Comparison of ENCODE assay signal across 14 cellular contexts in genomic region chr14:39668449-39668848, GRCh38.
DNase-seq lines count a peak whose midpoint lies in the region; ATAC-seq and TF ChIP-seq lines count a peak whose summit lies in the region.
"Had no signal": no experiment of that assay in that cellular context is flagged by ENCODE, and none has a peak within 500 bp of the region (broad histone marks: within the 10 kb centered on the region; RNA-seq: fewer than 3 reads in every experiment).

No MANE protein-coding gene starts in this region.

- H3K27ac ChIP-seq in breast epithelium (no peak overlapping the region), tibial artery (no peak overlapping the region)
- H3K27ac ChIP-seq: SK-N-MC had no signal

- intact Hi-C loops in MCF 10A (cut with micrococcal nuclease): no loop called here
- intact Hi-C loops in breast epithelium (cut with DNase I; ENCODE audit: low total_unique reads): no loop called here
- intact Hi-C loops in tibial artery (cut with DNase I; ENCODE audit: low total_unique reads): no loop called here

- H3K9me3 ChIP-seq in breast epithelium (no peaks in the 10 kb centered on the region), tibial artery (no peaks in the 10 kb centered on the region)

- H3K4me3 Mint-ChIP-seq in MCF 10A (ENCODE audit: unreplicated experiment): no peak overlapping the region
- no peak overlapping the region for H3K4me3 Mint-ChIP-seq in activated T-helper 17 cell treated with anti-CD3 and anti-CD28 coated beads, Interleukin-2, amount 50 U/mL, for 72 hours
- H3K4me3 Mint-ChIP-seq in stimulated activated naive CD8-positive, alpha-beta T cell treated with anti-CD3 and anti-CD28 coated beads, Interleukin-15, amount 100 ng/mL, for 72 hours: no peak overlapping the region
- H3K4me3 Mint-ChIP-seq in chondrocyte (ENCODE audit: unreplicated experiment): no peak overlapping the region

- no peak for TF ChIP-seq POLR2A in breast epithelium (IDR thresholded peaks at IDR 0.05)

- CTCF ChIA-PET in MCF 10A (lab: Yijun Ruan, JAX): no interaction called here

- H3K4me1 Mint-ChIP-seq in MCF 10A (ENCODE audit: insufficient read depth, unreplicated experiment) (no peaks in the 10 kb centered on the region), chondrocyte (ENCODE audit: low read depth) (peaks cover 6% of the 10 kb centered on the region)
- peaks cover 6% of the 10 kb centered on the region for H3K4me1 Mint-ChIP-seq in activated T-helper 17 cell treated with anti-CD3 and anti-CD28 coated beads, Interleukin-2, amount 50 U/mL, for 72 hours
- H3K4me1 Mint-ChIP-seq in stimulated activated naive CD8-positive, alpha-beta T cell treated with anti-CD3 and anti-CD28 coated beads, Interleukin-15, amount 100 ng/mL, for 72 hours: peaks cover 16% of the 10 kb centered on the region

- H3K4me1 ChIP-seq in breast epithelium: no peaks in the 10 kb centered on the region
- no peaks in the 10 kb centered on the region for H3K4me1 ChIP-seq in tibial artery

- H3K27me3 Mint-ChIP-seq in MCF 10A (ENCODE audit: insufficient read depth, unreplicated experiment) (peaks cover 25% of the 10 kb centered on the region), chondrocyte (ENCODE audit: low read depth) (no peaks in the 10 kb centered on the region)
- H3K27me3 Mint-ChIP-seq in activated T-helper 17 cell treated with anti-CD3 and anti-CD28 coated beads, Interleukin-2, amount 50 U/mL, for 72 hours: no peaks in the 10 kb centered on the region
- H3K27me3 Mint-ChIP-seq in stimulated activated naive CD8-positive, alpha-beta T cell treated with anti-CD3 and anti-CD28 coated beads, Interleukin-15, amount 100 ng/mL, for 72 hours: no peaks in the 10 kb centered on the region
- H3K27me3 Mint-ChIP-seq: CD4-positive, alpha-beta memory T cell had no signal

- H3K27me3 ChIP-seq in breast epithelium (no peaks in the 10 kb centered on the region), tibial artery (no peaks in the 10 kb centered on the region)

- peak; percentile 15 for DNase-seq in MCF 10A (ENCODE audit: unreplicated experiment)
- DNase-seq in breast epithelium (ENCODE audit: low spot score in 2 of 2): no peak
- DNase-seq in NCI-H226: peak; percentile 58
- no peak for DNase-seq in stimulated activated naive CD8-positive, alpha-beta T cell treated with anti-CD3 and anti-CD28 coated beads, Interleukin-15, amount 100 ng/mL, for 72 hours
- no peak for DNase-seq in HuH-7 (ENCODE audit: low spot score)
- DNase-seq in chondrocyte (ENCODE audit: low spot score): no peak
- DNase-seq in tibial artery: no peak
- DNase-seq: AML-193; CD4-positive, alpha-beta memory T cell; NCI-H1417; NCI-H1930; NCI-H526 had no signal

- H3K36me3 ChIP-seq in breast epithelium (no peaks in the 10 kb centered on the region), tibial artery (no peaks in the 10 kb centered on the region)

- ATAC-seq in activated T-helper 17 cell treated with anti-CD3 and anti-CD28 coated beads, Interleukin-2, amount 50 U/mL, for 72 hours (replicated peaks): peak; percentile 48
- peak; percentile 52 for ATAC-seq in stimulated activated naive CD8-positive, alpha-beta T cell treated with anti-CD3 and anti-CD28 coated beads, Interleukin-15, amount 100 ng/mL, for 72 hours

- no peaks in the 10 kb centered on the region for H3K36me3 Mint-ChIP-seq in MCF 10A (ENCODE audit: insufficient read depth, unreplicated experiment)
- no peaks in the 10 kb centered on the region for H3K36me3 Mint-ChIP-seq in activated T-helper 17 cell treated with anti-CD3 and anti-CD28 coated beads, Interleukin-2, amount 50 U/mL, for 72 hours (ENCODE audit: low read depth)
- H3K36me3 Mint-ChIP-seq in chondrocyte (ENCODE audit: low read depth): no peaks in the 10 kb centered on the region
- H3K36me3 Mint-ChIP-seq: CD4-positive, alpha-beta memory T cell had no signal

- POLR2A ChIA-PET in MCF 10A (lab: Yijun Ruan, JAX): interaction anchor here (0.9 kb wide), 1 partner anchor 235 kb away, joined by 3 read pairs; no protein-coding TSS in a partner anchor

- no peak overlapping the region for H3K4me3 ChIP-seq in breast epithelium
- H3K4me3 ChIP-seq in tibial artery: no peak overlapping the region
- H3K4me3 ChIP-seq: SK-N-MC had no signal

- H3K9me3 Mint-ChIP-seq in MCF 10A (ENCODE audit: unreplicated experiment): no peaks in the 10 kb centered on the region
- H3K9me3 Mint-ChIP-seq in activated T-helper 17 cell treated with anti-CD3 and anti-CD28 coated beads, Interleukin-2, amount 50 U/mL, for 72 hours: peaks cover 7% of the 10 kb centered on the region
- no peaks in the 10 kb centered on the region for H3K9me3 Mint-ChIP-seq in stimulated activated naive CD8-positive, alpha-beta T cell treated with anti-CD3 and anti-CD28 coated beads, Interleukin-15, amount 100 ng/mL, for 72 hours
- peaks cover 2% of the 10 kb centered on the region for H3K9me3 Mint-ChIP-seq in chondrocyte (ENCODE audit: low read depth)

- no peak overlapping the region for H3K27ac Mint-ChIP-seq in MCF 10A (ENCODE audit: low read depth, unreplicated experiment)
- H3K27ac Mint-ChIP-seq in activated T-helper 17 cell treated with anti-CD3 and anti-CD28 coated beads, Interleukin-2, amount 50 U/mL, for 72 hours: no peak overlapping the region
- H3K27ac Mint-ChIP-seq in stimulated activated naive CD8-positive, alpha-beta T cell treated with anti-CD3 and anti-CD28 coated beads, Interleukin-15, amount 100 ng/mL, for 72 hours: no peak overlapping the region
- H3K27ac Mint-ChIP-seq in chondrocyte (ENCODE audit: unreplicated experiment): no peak overlapping the region

- no peak for TF ChIP-seq CTCF in MCF 10A (IDR thresholded peaks at IDR 0.05; ENCODE audit: unreplicated experiment)
- TF ChIP-seq CTCF in breast epithelium (IDR thresholded peaks at IDR 0.05): no peak
- TF ChIP-seq CTCF in chondrocyte (IDR thresholded peaks at IDR 0.05): no peak
- no peak for TF ChIP-seq CTCF in tibial artery (IDR thresholded peaks at IDR 0.05)

- BruUV-seq in MCF 10A (replicated peaks; lab: Mats Ljungman, UMichigan): no TSS peak

Comparison
In these comparisons a context has a peak if more than half of its experiments do, and no peak if none do; other contexts are left out.
1. DNase-seq: peak in MCF 10A (single experiment) and NCI-H226 (single experiment); none in breast epithelium (0 of 2), stimulated activated naive CD8-positive, alpha-beta T cell treated with anti-CD3 and anti-CD28 coated beads, Interleukin-15, amount 100 ng/mL, for 72 hours (0 of 2), HuH-7 (single experiment), chondrocyte (single experiment) and tibial artery (0 of 2).